8 cellular contexts compared by ENCODE assay signal in genomic region chr1:78607334-78607927, GRCh38. TPM values are rescaled to one million over a fixed set of nuclear protein-coding genes. Genes with fewer than 3 reads are reported as not detected.
DNase-seq lines count a peak whose midpoint lies in the region; ATAC-seq, FAIRE-seq and TF ChIP-seq lines count a peak whose summit lies in the region.

No MANE protein-coding gene starts in this region.

- no peak overlapping the region for H3K27ac ChIP-seq in 22Rv1
- H3K27ac ChIP-seq in foreskin keratinocyte: no peak overlapping the region
- no peak overlapping the region for H3K27ac ChIP-seq in uterus
- H3K27ac ChIP-seq in CD4-positive, alpha-beta T cell (ENCODE audit: low read depth, low read length): no peak overlapping the region

- CTCF ChIA-PET in CD4-positive, alpha-beta T cell (lab: Charles Lee): interaction anchor here (1.7 to 2.0 kb wide), 2 partner anchors 10 to 13 kb away, joined by 4 to 9 read pairs; partner anchors contain the start of gene IFI44L

- H3K9me3 ChIP-seq in uterus: no peaks in the 10 kb centered on the region
- no peaks in the 10 kb centered on the region for H3K9me3 ChIP-seq in CD4-positive, alpha-beta T cell (ENCODE audit: control insufficient read depth, low read length)

- peak; percentile 75 for FAIRE-seq in GM19239 (lab: Jason Lieb, UNC)

- TF ChIP-seq CTCF in 22Rv1 (IDR thresholded peaks at IDR 0.05) (peak; percentile 79), foreskin keratinocyte (conservative IDR thresholded peaks at IDR 0.05) (peak; percentile 77), uterus (IDR thresholded peaks at IDR 0.05) (peak; percentile 52 to 74 (median 69))
- TF ChIP-seq CTCF in CD4-positive, alpha-beta T cell (IDR thresholded peaks at IDR 0.05): no peak

- no peaks in the 10 kb centered on the region for H3K9me3 Mint-ChIP-seq in CD4-positive, alpha-beta T cell

- H3K36me3 Mint-ChIP-seq in CD4-positive, alpha-beta T cell (ENCODE audit: low read depth): no peaks in the 10 kb centered on the region

- H3K4me1 ChIP-seq in foreskin keratinocyte (no peaks in the 10 kb centered on the region), uterus (peaks cover 0 to 6% of the 10 kb centered on the region in 2 donors)

- peak; percentile 21 for ATAC-seq in foreskin keratinocyte
- ATAC-seq in CD4-positive, alpha-beta T cell (ENCODE audit: poor library complexity): no peak
- ATAC-seq in GM21529 (IDR thresholded peaks at IDR 0.05; ENCODE audit: unreplicated experiment): no peak

- no peak for TF ChIP-seq POLR2A in uterus (IDR thresholded peaks at IDR 0.05)

- peaks cover 12% of the 10 kb centered on the region for H3K4me1 Mint-ChIP-seq in CD4-positive, alpha-beta T cell (ENCODE audit: low read depth)

- no peak overlapping the region for H3K4me3 ChIP-seq in uterus

- POLR2A ChIA-PET in CD4-positive, alpha-beta T cell (lab: Charles Lee): interaction anchor here (1.1 to 1.4 kb wide), 3 partner anchors 13 to 42 kb away, joined by 3 to 5 read pairs (median 4); partner anchors contain the start of genes IFI44 and IFI44L

- intact Hi-C loops in uterus (cut with DNase I; ENCODE audit: low total_unique reads): loop anchor here (5.0 kb wide), 1 partner anchor 460 kb away; no protein-coding TSS in a partner anchor
- intact Hi-C loops in CD4-positive, alpha-beta T cell (cut with DNase I, micrococcal nuclease): loop anchor here (1.0 to 5.0 kb wide), 2 partner anchors 475 to 477 kb away; no protein-coding TSS in a partner anchor

- DNase-seq in GM19239 (ENCODE audit: insufficient read length, low spot score) (no peak), RKO (ENCODE audit: low spot score) (peak; percentile 43), foreskin keratinocyte (no peak), uterus (no peak)
- no peak for DNase-seq in stimulated activated CD4-positive, alpha-beta T cell treated with anti-CD3 and anti-CD28 coated beads, Interleukin-2, amount 100 ng/mL, for 24 hours
- DNase-seq in CD4-positive, alpha-beta T cell: no peak

- no peak overlapping the region for H3K27ac Mint-ChIP-seq in CD4-positive, alpha-beta T cell

- H3K27me3 ChIP-seq in foreskin keratinocyte: peaks cover 2% of the 10 kb centered on the region
- no peaks in the 10 kb centered on the region for H3K27me3 ChIP-seq in uterus
- H3K27me3 ChIP-seq in CD4-positive, alpha-beta T cell (ENCODE audit: control insufficient read depth, insufficient read depth, low read length): no peaks in the 10 kb centered on the region

- H3K4me3 Mint-ChIP-seq in CD4-positive, alpha-beta T cell: no peak overlapping the region

- peaks cover 5% of the 10 kb centered on the region for H3K27me3 Mint-ChIP-seq in CD4-positive, alpha-beta T cell

- H3K36me3 ChIP-seq in uterus: no peaks in the 10 kb centered on the region

RNA-seq across cellular contexts. Expression of gene IFI44L, which starts 12.8 kb away (rescaled TPM):
- total RNA-seq in foreskin keratinocyte: 31.8 and 44.0 TPM in 2 replicates
- 11.7 and 14.1 TPM in 2 replicates for polyA plus RNA-seq in foreskin keratinocyte
- total RNA-seq in uterus: 10 to 100 TPM in 2 of 4 donors, 1 to 10 TPM in 2; 3.8 to 60.2 (median 17.3) TPM
- total RNA-seq in CD4-positive, alpha-beta T cell: 10 to 100 TPM; 19.5 to 23.9 TPM

RNA-seq across cellular contexts. Expression of gene IFI44, which starts 42.2 kb away (rescaled TPM):
- total RNA-seq in foreskin keratinocyte: 55.2 and 78.8 TPM in 2 replicates
- polyA plus RNA-seq in foreskin keratinocyte: 48.5 and 57.7 TPM in 2 replicates
- total RNA-seq in uterus: 10 to 100 TPM; 10.6 to 77.1 (median 47.7) TPM
- total RNA-seq in CD4-positive, alpha-beta T cell: 10 to 100 TPM; 67.4 to 70.0 TPM
